Comparison of ENCODE assay signal across 9 cellular contexts in the genomic region with DNA sequence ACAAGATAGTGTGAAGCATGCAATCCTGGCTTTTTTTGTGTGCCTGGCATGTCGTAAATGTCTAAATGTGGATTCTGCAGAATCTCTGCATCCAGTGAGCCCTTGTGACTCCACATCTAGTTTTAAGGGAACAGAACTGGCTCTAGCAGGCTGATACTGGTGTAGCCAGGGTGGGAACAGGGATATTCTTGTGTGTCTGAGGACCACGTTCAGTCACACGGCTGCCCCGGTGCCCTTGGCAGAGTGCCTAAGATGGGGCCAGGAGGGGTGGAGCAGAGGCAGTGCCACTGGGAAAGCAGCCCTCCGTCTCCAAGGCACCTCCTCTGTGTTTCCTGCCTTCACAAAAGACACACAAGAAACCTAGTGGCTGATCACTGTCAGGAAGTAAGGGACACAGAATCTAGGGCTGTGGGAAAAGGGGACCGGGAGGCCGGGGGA.
DNase-seq lines count a peak whose midpoint lies in the region; ATAC-seq and TF ChIP-seq lines count a peak whose summit lies in the region.
"Had no signal": no experiment of that assay in that cellular context is flagged by ENCODE, and none has a peak within 500 bp of the region (broad histone marks: within the 10 kb centered on the region; RNA-seq: fewer than 3 reads in every experiment).

No MANE protein-coding gene starts in this region.

- 6 to 15% (median 11%) methylated on average over 7 of the region's 7 CpGs for WGBS in heart left ventricle, 4 donors

- peak; percentile 37 for DNase-seq in GM23338 (ENCODE audit: low spot score)
- DNase-seq in SJCRH30, result peak; percentile 69 to 74
- DNase-seq in heart left ventricle, result peak; percentile 23 to 65 (median 42)
- DNase-seq in retina, result peak; percentile 32
- no peak for DNase-seq in left lobe of liver (ENCODE audit: low spot score)
- DNase-seq in T-cell, result no peak
- DNase-seq: NCI-H2081 treated with DMSO at 0.1 percent for 48 hours had no signal

- intact Hi-C loops in heart left ventricle (cut with DNase I), result loop anchor here in 1 of 10 donors (10.0 kb wide), 1 partner anchor 231 kb away; no protein-coding TSS in a partner anchor

- TF ChIP-seq CTCF in GM23338 (conservative IDR thresholded peaks at IDR 0.05; ENCODE audit: low read depth in 2 of 2) (no peak), heart left ventricle (IDR thresholded peaks at IDR 0.05) (no peak)

- H3K27me3 Mint-ChIP-seq in GM23338 (ENCODE audit: insufficient read depth, low read depth, poor library complexity), result no peaks in the 10 kb centered on the region
- H3K27me3 Mint-ChIP-seq in T-cell, result peaks cover 0 to 4% of the 10 kb centered on the region in 2 donors

- H3K36me3 Mint-ChIP-seq in GM23338 (ENCODE audit: low read depth) (no peaks in the 10 kb centered on the region), T-cell (no peaks in the 10 kb centered on the region)

- H3K27ac Mint-ChIP-seq in GM23338, result no peak overlapping the region
- H3K27ac Mint-ChIP-seq in T-cell, result no peak overlapping the region

- H3K9me2 ChIP-seq in GM23338 (ENCODE audit: insufficient read depth), result no peaks in the 10 kb centered on the region

- H3K79me2 ChIP-seq in GM23338 (replicated peaks; ENCODE audit: insufficient read depth), result no peaks in the 10 kb centered on the region

- H2AFZ ChIP-seq in GM23338, result peak overlapping the region; percentile 79

- TF ChIP-seq POLR2A in heart left ventricle (IDR thresholded peaks at IDR 0.05), result no peak

- no peak overlapping the region for H3K4me3 Mint-ChIP-seq in GM23338
- no peak overlapping the region for H3K4me3 Mint-ChIP-seq in T-cell

- POLR2A ChIA-PET in T-cell (lab: Charles Lee), result no interaction called here

- ATAC-seq in GM23338, result peak; percentile 76
- ATAC-seq in heart left ventricle, result peak; percentile 45 to 64 (median 56)
- ATAC-seq in left lobe of liver, result no peak
- no peak for ATAC-seq in T-cell (replicated peaks in 1 of 4)
- no peak for ATAC-seq in HG02759 (IDR thresholded peaks at IDR 0.05; ENCODE audit: unreplicated experiment)
- no peak for ATAC-seq in GM21619 (IDR thresholded peaks at IDR 0.05; ENCODE audit: unreplicated experiment)

- H4K20me1 ChIP-seq in GM23338 (replicated peaks; ENCODE audit: insufficient read depth), result no peaks in the 10 kb centered on the region

- H3K4me1 ChIP-seq in GM23338 (ENCODE audit: insufficient read depth) (no peaks in the 10 kb centered on the region), SJCRH30 (peaks cover 19% of the 10 kb centered on the region), heart left ventricle (peaks cover 0 to 28% (median 14%) of the 10 kb centered on the region in 12 donors)

- H3K27ac ChIP-seq in GM23338 (ENCODE audit: low read depth), result no peak overlapping the region
- H3K27ac ChIP-seq in SJCRH30, result peak overlapping the region; percentile 31; the same call in 1 of the 2 replicates
- H3K27ac ChIP-seq in heart left ventricle, result peak overlapping the region in 4 of 12 donors; percentile 17 to 83 (median 34)

- H3K9me3 ChIP-seq in SJCRH30 (replicated peaks) (no peaks in the 10 kb centered on the region), heart left ventricle (no peaks in the 10 kb centered on the region)

- CTCF ChIA-PET in T-cell (lab: Charles Lee), result no interaction called here

- H3K4me2 ChIP-seq in GM23338, result no peak overlapping the region

- H3K4me3 ChIP-seq in GM23338 (no peak overlapping the region), SJCRH30 (peak overlapping the region; percentile 35), heart left ventricle (peak overlapping the region in 2 of 12 donors; percentile 5 to 7)

- no peaks in the 10 kb centered on the region for H3K36me3 ChIP-seq in GM23338 (ENCODE audit: insufficient read depth)
- no peaks in the 10 kb centered on the region for H3K36me3 ChIP-seq in SJCRH30
- no peaks in the 10 kb centered on the region for H3K36me3 ChIP-seq in heart left ventricle

- H3K4me1 Mint-ChIP-seq in GM23338, result peaks cover 6% of the 10 kb centered on the region; the same call in 2 of the 3 replicates
- H3K4me1 Mint-ChIP-seq in T-cell, result no peaks in the 10 kb centered on the region

- H3F3A ChIP-seq in GM23338 (replicated peaks; ENCODE audit: low read depth), result no peaks in the 10 kb centered on the region

- H3K27me3 ChIP-seq in GM23338 (ENCODE audit: insufficient read depth), result no peaks in the 10 kb centered on the region
- H3K27me3 ChIP-seq in SJCRH30, result no peaks in the 10 kb centered on the region
- H3K27me3 ChIP-seq in heart left ventricle, result no peaks in the 10 kb centered on the region

- H3K9me3 Mint-ChIP-seq in GM23338 (no peaks in the 10 kb centered on the region; the same call in 2 of the 3 replicates), T-cell (no peaks in the 10 kb centered on the region)

TF ChIP-seq in GM23338, 12 proteins besides CTCF, POLR2A, EP300 and RAD21:
- TF ChIP-seq NANOG (IDR thresholded peaks at IDR 0.05; ENCODE audit: borderline replicate concordance) (no peak), JUNB (IDR thresholded peaks at IDR 0.05; ENCODE audit: unreplicated experiment) (no peak), ZNF331 (CRISPR knock-in tag; IDR thresholded peaks at IDR 0.05; ENCODE audit: low read depth) (no peak), POLR2AphosphoS5 (IDR thresholded peaks at IDR 0.05; ENCODE audit: low read depth) (no peak), EZH2phosphoT487 (IDR thresholded peaks at IDR 0.05; ENCODE audit: unreplicated experiment) (no peak), EZH2 (IDR thresholded peaks at IDR 0.05; ENCODE audit: low read depth, unreplicated experiment) (no peak)
- TF ChIP-seq, protein P1, sequence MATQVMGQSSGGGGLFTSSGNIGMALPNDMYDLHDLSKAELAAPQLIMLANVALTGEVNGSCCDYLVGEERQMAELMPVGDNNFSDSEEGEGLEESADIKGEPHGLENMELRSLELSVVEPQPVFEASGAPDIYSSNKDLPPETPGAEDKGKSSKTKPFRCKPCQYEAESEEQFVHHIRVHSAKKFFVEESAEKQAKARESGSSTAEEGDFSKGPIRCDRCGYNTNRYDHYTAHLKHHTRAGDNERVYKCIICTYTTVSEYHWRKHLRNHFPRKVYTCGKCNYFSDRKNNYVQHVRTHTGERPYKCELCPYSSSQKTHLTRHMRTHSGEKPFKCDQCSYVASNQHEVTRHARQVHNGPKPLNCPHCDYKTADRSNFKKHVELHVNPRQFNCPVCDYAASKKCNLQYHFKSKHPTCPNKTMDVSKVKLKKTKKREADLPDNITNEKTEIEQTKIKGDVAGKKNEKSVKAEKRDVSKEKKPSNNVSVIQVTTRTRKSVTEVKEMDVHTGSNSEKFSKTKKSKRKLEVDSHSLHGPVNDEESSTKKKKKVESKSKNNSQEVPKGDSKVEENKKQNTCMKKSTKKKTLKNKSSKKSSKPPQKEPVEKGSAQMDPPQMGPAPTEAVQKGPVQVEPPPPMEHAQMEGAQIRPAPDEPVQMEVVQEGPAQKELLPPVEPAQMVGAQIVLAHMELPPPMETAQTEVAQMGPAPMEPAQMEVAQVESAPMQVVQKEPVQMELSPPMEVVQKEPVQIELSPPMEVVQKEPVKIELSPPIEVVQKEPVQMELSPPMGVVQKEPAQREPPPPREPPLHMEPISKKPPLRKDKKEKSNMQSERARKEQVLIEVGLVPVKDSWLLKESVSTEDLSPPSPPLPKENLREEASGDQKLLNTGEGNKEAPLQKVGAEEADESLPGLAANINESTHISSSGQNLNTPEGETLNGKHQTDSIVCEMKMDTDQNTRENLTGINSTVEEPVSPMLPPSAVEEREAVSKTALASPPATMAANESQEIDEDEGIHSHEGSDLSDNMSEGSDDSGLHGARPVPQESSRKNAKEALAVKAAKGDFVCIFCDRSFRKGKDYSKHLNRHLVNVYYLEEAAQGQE (IDR thresholded peaks at IDR 0.05; ENCODE audit: unreplicated experiment), result no peak
- TF ChIP-seq, protein P2, sequence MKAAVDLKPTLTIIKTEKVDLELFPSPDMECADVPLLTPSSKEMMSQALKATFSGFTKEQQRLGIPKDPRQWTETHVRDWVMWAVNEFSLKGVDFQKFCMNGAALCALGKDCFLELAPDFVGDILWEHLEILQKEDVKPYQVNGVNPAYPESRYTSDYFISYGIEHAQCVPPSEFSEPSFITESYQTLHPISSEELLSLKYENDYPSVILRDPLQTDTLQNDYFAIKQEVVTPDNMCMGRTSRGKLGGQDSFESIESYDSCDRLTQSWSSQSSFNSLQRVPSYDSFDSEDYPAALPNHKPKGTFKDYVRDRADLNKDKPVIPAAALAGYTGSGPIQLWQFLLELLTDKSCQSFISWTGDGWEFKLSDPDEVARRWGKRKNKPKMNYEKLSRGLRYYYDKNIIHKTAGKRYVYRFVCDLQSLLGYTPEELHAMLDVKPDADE (IDR thresholded peaks at IDR 0.05), result no peak

Comparison
In these comparisons a context has a peak if more than half of its experiments do, and no peak if none do; other contexts are left out.
1. ATAC-seq: peak in GM23338 (single experiment) and heart left ventricle (4 of 4); none in left lobe of liver (single experiment), T-cell (0 of 4), HG02759 (single experiment) and GM21619 (single experiment).
2. DNase-seq: peak in GM23338 (single experiment), SJCRH30 (2 of 2), heart left ventricle (5 of 5) and retina (single experiment); none in left lobe of liver (single experiment) and T-cell (0 of 34).